ENCODE assay signal across 7 cellular contexts in the genomic region with DNA sequence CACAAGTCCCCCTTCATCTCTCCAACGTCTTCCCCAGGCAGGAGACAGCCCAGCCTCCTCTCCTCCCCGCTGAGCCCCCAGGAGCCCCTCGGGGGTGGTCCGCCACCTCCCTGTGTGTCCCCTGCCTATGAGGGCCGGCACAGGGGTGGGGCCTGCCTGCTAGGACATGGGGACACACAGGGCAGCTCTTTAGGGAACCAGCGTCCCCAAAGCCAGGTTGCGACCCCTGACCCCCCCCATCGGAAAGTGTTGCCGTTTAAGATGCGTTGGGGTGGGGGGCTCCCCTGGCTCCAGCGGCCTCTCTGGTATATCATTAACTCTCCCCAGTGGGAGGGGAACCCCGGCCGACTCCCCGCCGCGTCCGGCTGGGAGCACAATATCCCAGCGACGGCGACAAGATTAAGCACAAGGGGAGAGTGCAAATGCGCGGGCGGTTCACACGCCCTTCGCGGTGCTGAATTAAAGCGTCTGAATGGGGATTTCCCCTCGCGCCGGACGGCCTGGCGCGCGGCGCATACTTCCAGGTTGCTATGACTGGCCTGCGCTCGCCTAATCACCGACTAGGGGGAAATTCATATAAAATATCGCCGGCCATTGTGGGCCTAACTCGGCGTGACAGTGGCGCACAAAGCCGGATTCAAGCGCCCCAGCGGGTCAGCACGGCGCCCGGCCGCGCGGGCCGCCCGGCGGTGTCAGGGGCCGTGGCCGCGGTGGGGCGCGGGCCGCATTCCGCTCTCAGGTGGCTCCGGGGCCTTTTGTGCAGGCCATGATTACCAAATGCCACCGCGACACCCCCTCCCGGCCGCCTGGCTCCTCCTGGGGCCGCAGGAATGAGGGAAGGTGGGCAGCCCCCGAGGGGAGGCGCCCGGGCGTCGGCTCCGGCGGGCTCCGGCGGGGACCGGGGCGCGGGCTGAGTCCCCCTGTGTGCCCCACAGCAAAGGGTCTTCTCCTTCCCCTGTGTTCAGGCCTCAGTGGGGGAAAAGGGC. TPM values are rescaled to one million over a fixed set of nuclear protein-coding genes. Genes with fewer than 3 reads are reported as not detected.
DNase-seq lines count a peak whose midpoint lies in the region; ATAC-seq lines count a peak whose summit lies in the region.

No MANE protein-coding gene starts in this region.

- H3K4me3 Mint-ChIP-seq in activated T-cell treated with anti-CD3 and anti-CD28 coated beads, Interleukin-2, amount 50 U/mL, for 4 hours = peak overlapping the region; percentile 23

- DNase-seq in GM19240 (ENCODE audit: insufficient read length, low spot score) = peak; percentile 38
- no peak for DNase-seq in activated T-cell treated with anti-CD3 and anti-CD28 coated beads, Interleukin-2, amount 50 U/mL, for 4 hours
- DNase-seq in islet precursor cell = peak; percentile 57
- peak; percentile 8 for DNase-seq in stimulated activated CD8-positive, alpha-beta memory T cell treated with anti-CD3 and anti-CD28 coated beads, Interleukin-12 subunit alpha, Interleukin-12 subunit beta, amount 100 ng/mL, for 4 hours (ENCODE audit: low read depth)
- DNase-seq in UCSD-AML1 (lab: John Stamatoyannopoulos, UW; ENCODE audit: unreplicated experiment) = no peak
- DNase-seq in middle frontal gyrus (ENCODE audit: extremely low spot score, low spot score) = no peak

- peaks cover 2% of the 10 kb centered on the region for H3K4me1 Mint-ChIP-seq in activated T-cell treated with anti-CD3 and anti-CD28 coated beads, Interleukin-2, amount 50 U/mL, for 4 hours (ENCODE audit: low read depth)

- peaks cover 4% of the 10 kb centered on the region for H3K9me3 Mint-ChIP-seq in activated T-cell treated with anti-CD3 and anti-CD28 coated beads, Interleukin-2, amount 50 U/mL, for 4 hours

- H3K36me3 Mint-ChIP-seq in activated T-cell treated with anti-CD3 and anti-CD28 coated beads, Interleukin-2, amount 50 U/mL, for 4 hours (ENCODE audit: insufficient read depth) = no peaks in the 10 kb centered on the region

- ATAC-seq in HG02981 (IDR thresholded peaks at IDR 0.05; ENCODE audit: unreplicated experiment) = peak; percentile 68
- peak; percentile 89 to 90 for ATAC-seq in activated T-cell treated with anti-CD3 and anti-CD28 coated beads, Interleukin-2, amount 50 U/mL, for 4 hours

- peaks cover 52% of the 10 kb centered on the region for H3K27me3 Mint-ChIP-seq in activated T-cell treated with anti-CD3 and anti-CD28 coated beads, Interleukin-2, amount 50 U/mL, for 4 hours (ENCODE audit: low read depth)

RNA-seq across cellular contexts. Expression of gene WNT3A, which starts 30.9 kb away (rescaled TPM):
- total RNA-seq in activated T-cell treated with anti-CD3 and anti-CD28 coated beads, Interleukin-2, amount 50 U/mL, for 4 hours = not detected

RNA-seq across cellular contexts. Expression of gene ARF1, which starts 44.8 kb away (rescaled TPM):
- total RNA-seq in activated T-cell treated with anti-CD3 and anti-CD28 coated beads, Interleukin-2, amount 50 U/mL, for 4 hours = 100 to 1,000 TPM; 404 to 411 (median 408) TPM

Comparison
In these comparisons a context has a peak if more than half of its experiments do, and no peak if none do; other contexts are left out.
1. DNase-seq: peak in GM19240 (single experiment), islet precursor cell (single experiment) and stimulated activated CD8-positive, alpha-beta memory T cell treated with anti-CD3 and anti-CD28 coated beads, Interleukin-12 subunit alpha, Interleukin-12 subunit beta, amount 100 ng/mL, for 4 hours (single experiment); none in activated T-cell treated with anti-CD3 and anti-CD28 coated beads, Interleukin-2, amount 50 U/mL, for 4 hours (single experiment), UCSD-AML1 (single experiment) and middle frontal gyrus (single experiment).